In genomic region chr5:79754865-79755555, GRCh38 we compare ENCODE assay signal across 2 cellular contexts.
TF ChIP-seq lines count a peak whose summit lies in the region.

No MANE protein-coding gene starts in this region.

TF ChIP-seq in A549, 52 proteins besides CTCF, POLR2A, EP300 and RAD21 (continued from another document):
- TF ChIP-seq BCL3 (IDR thresholded peaks at IDR 0.05) (no peak), ZC3H11A (IDR thresholded peaks at IDR 0.05) (no peak), TP53 (CRISPR knock-in tag; IDR thresholded peaks at IDR 0.05) (no peak), JUNB (IDR thresholded peaks at IDR 0.05) (no peak), HOXA7 (CRISPR knock-in tag; IDR thresholded peaks at IDR 0.05) (no peak), MAZ (IDR thresholded peaks at IDR 0.05; ENCODE audit: borderline replicate concordance, low read depth, low read length) (no peak), HMGXB4 (CRISPR knock-in tag; IDR thresholded peaks at IDR 0.05; ENCODE audit: borderline replicate concordance) (no peak), ELK1 (IDR thresholded peaks at IDR 0.05; ENCODE audit: low read depth, low read length) (no peak), E2F6 (IDR thresholded peaks at IDR 0.05; ENCODE audit: borderline replicate concordance, low read depth) (no peak), CBX2 (IDR thresholded peaks at IDR 0.05; ENCODE audit: borderline replicate concordance, low read depth) (no peak), CHD2 (IDR thresholded peaks at IDR 0.05; ENCODE audit: low read length, partially characterized antibody) (no peak), RFX5 (IDR thresholded peaks at IDR 0.05) (no peak), ZFP36 (IDR thresholded peaks at IDR 0.05; ENCODE audit: borderline replicate concordance, partially characterized antibody) (no peak), FOSL2 (IDR thresholded peaks at IDR 0.05) (no peak), FOSL2 (CRISPR knock-in tag; IDR thresholded peaks at IDR 0.05) (no peak)

TF ChIP-seq in H1, 55 proteins besides CTCF, POLR2A, EP300 and RAD21 (continued from another document):
- TF ChIP-seq SRF (IDR thresholded peaks at IDR 0.05; ENCODE audit: low read depth, low read length) (no peak), USF2 (IDR thresholded peaks at IDR 0.05; ENCODE audit: low read length) (no peak), CBX5 (IDR thresholded peaks at IDR 0.05; ENCODE audit: low read depth, low read length) (no peak), MAX (IDR thresholded peaks at IDR 0.05) (no peak), RBBP5 (IDR thresholded peaks at IDR 0.05; ENCODE audit: borderline replicate concordance, low read depth, low read length) (no peak), SP4 (IDR thresholded peaks at IDR 0.05; ENCODE audit: low read length) (no peak), JUND (IDR thresholded peaks at IDR 0.05; ENCODE audit: low read length) (no peak), CTBP2 (IDR thresholded peaks at IDR 0.05; ENCODE audit: borderline replicate concordance, insufficient read depth, insufficient read length, low read length) (no peak), MAFK (IDR thresholded peaks at IDR 0.05; ENCODE audit: low read depth, low read length) (no peak), CHD2 (IDR thresholded peaks at IDR 0.05; ENCODE audit: low read length) (no peak), SIRT6 (IDR thresholded peaks at IDR 0.05; ENCODE audit: low read length) (no peak), RFX5 (IDR thresholded peaks at IDR 0.05; ENCODE audit: borderline replicate concordance, low read depth, low read length) (no peak), TBP (IDR thresholded peaks at IDR 0.05; ENCODE audit: low read depth, low read length) (no peak), ATF3 (IDR thresholded peaks at IDR 0.05; ENCODE audit: insufficient read depth, low read depth, low read length) (no peak)
